In genomic region chr20:51001697-51002265, GRCh38 we compare ENCODE assay signal across 16 cellular contexts.
DNase-seq lines count a peak whose midpoint lies in the region; ATAC-seq lines count a peak whose summit lies in the region.
"Had no signal": no experiment of that assay in that cellular context is flagged by ENCODE, and none has a peak within 500 bp of the region (broad histone marks: within the 10 kb centered on the region; RNA-seq: fewer than 3 reads in every experiment).

No MANE protein-coding gene starts in this region.

- no peaks in the 10 kb centered on the region for H3K36me3 Mint-ChIP-seq in stimulated activated effector memory CD8-positive, alpha-beta T cell treated with anti-CD3 and anti-CD28 coated beads, Interleukin-12 subunit alpha, Interleukin-12 subunit beta, amount 100 ng/mL, for 72 hours
- H3K36me3 Mint-ChIP-seq: CD14-positive monocyte; CD8-positive, alpha-beta T cell had no signal

- H3K9me3 Mint-ChIP-seq in stimulated activated effector memory CD8-positive, alpha-beta T cell treated with anti-CD3 and anti-CD28 coated beads, Interleukin-12 subunit alpha, Interleukin-12 subunit beta, amount 100 ng/mL, for 72 hours = no peaks in the 10 kb centered on the region
- H3K9me3 Mint-ChIP-seq: CD8-positive, alpha-beta T cell; HFFc6 had no signal

- no peak overlapping the region for H3K27ac Mint-ChIP-seq in stimulated activated effector memory CD8-positive, alpha-beta T cell treated with anti-CD3 and anti-CD28 coated beads, Interleukin-12 subunit alpha, Interleukin-12 subunit beta, amount 100 ng/mL, for 72 hours
- H3K27ac Mint-ChIP-seq: CD8-positive, alpha-beta T cell; HFFc6 had no signal

- no peaks in the 10 kb centered on the region for H3K4me1 Mint-ChIP-seq in stimulated activated effector memory CD8-positive, alpha-beta T cell treated with anti-CD3 and anti-CD28 coated beads, Interleukin-12 subunit alpha, Interleukin-12 subunit beta, amount 100 ng/mL, for 72 hours
- H3K4me1 Mint-ChIP-seq: CD14-positive monocyte had no signal

- H3K4me3 Mint-ChIP-seq in stimulated activated effector memory CD8-positive, alpha-beta T cell treated with anti-CD3 and anti-CD28 coated beads, Interleukin-12 subunit alpha, Interleukin-12 subunit beta, amount 100 ng/mL, for 72 hours = no peak overlapping the region
- H3K4me3 Mint-ChIP-seq: CD14-positive monocyte; CD8-positive, alpha-beta T cell; HFFc6 had no signal

- ATAC-seq in stimulated activated effector memory CD8-positive, alpha-beta T cell treated with anti-CD3 and anti-CD28 coated beads, Interleukin-12 subunit alpha, Interleukin-12 subunit beta, amount 100 ng/mL, for 72 hours = peak; percentile 51
- no peak for ATAC-seq in GM21576 (IDR thresholded peaks at IDR 0.05; ENCODE audit: unreplicated experiment)
- ATAC-seq: CD8-positive, alpha-beta T cell had no signal

- DNase-seq in stimulated activated CD4-positive, alpha-beta T cell treated with anti-CD3 and anti-CD28 coated beads, Interleukin-1b, Interleukin-23, amount 100 ng/mL, for 48 hours = peak; percentile 24
- no peak for DNase-seq in stimulated activated CD4-positive, alpha-beta T cell treated with anti-CD3 and anti-CD28 coated beads, Interleukin-12 subunit alpha, Interleukin-12 subunit beta, amount 100 ng/mL, for 4 hours
- DNase-seq in RKO (ENCODE audit: low spot score) (peak; percentile 80), astrocyte of the hippocampus (ENCODE audit: low read depth, low spot score) (peak; percentile 38), NCI-H1930 (lab: John Stamatoyannopoulos, UW) (no peak)
- DNase-seq in stimulated activated effector memory CD8-positive, alpha-beta T cell treated with anti-CD3 and anti-CD28 coated beads, Interleukin-12 subunit alpha, Interleukin-12 subunit beta, amount 100 ng/mL, for 72 hours (ENCODE audit: low spot score in 2 of 2) = no peak
- DNase-seq in NK-92 treated with Interleukin-12 subunit alpha and Interleukin-12 subunit beta, amount 100 ng/mL, for 24 hours (lab: John Stamatoyannopoulos, UW) = no peak
- DNase-seq: CD8-positive, alpha-beta T cell; COR-L47; DMS153; DMS79 treated with DMSO at 0.1 percent for 48 hours; EL; GOT3; HFFc6 had no signal

Comparison
In these comparisons a context has a peak if more than half of its experiments do, and no peak if none do; other contexts are left out.
1. DNase-seq: peak in stimulated activated CD4-positive, alpha-beta T cell treated with anti-CD3 and anti-CD28 coated beads, Interleukin-1b, Interleukin-23, amount 100 ng/mL, for 48 hours (single experiment), RKO (single experiment) and astrocyte of the hippocampus (single experiment); none in stimulated activated CD4-positive, alpha-beta T cell treated with anti-CD3 and anti-CD28 coated beads, Interleukin-12 subunit alpha, Interleukin-12 subunit beta, amount 100 ng/mL, for 4 hours (single experiment), stimulated activated effector memory CD8-positive, alpha-beta T cell treated with anti-CD3 and anti-CD28 coated beads, Interleukin-12 subunit alpha, Interleukin-12 subunit beta, amount 100 ng/mL, for 72 hours (0 of 2), NK-92 treated with Interleukin-12 subunit alpha and Interleukin-12 subunit beta, amount 100 ng/mL, for 24 hours (single experiment) and NCI-H1930 (0 of 2).